Comparison of ENCODE assay signal across 12 cellular contexts in genomic region chr1:53511933-53512806, GRCh38. TPM values are rescaled to one million over a fixed set of nuclear protein-coding genes. Genes with fewer than 3 reads are reported as not detected.
DNase-seq lines count a peak whose midpoint lies in the region; ATAC-seq and TF ChIP-seq lines count a peak whose summit lies in the region.
"Had no signal": no experiment of that assay in that cellular context is flagged by ENCODE, and none has a peak within 500 bp of the region (broad histone marks: within the 10 kb centered on the region; RNA-seq: fewer than 3 reads in every experiment).

No MANE protein-coding gene starts in this region.

- H3K27me3 ChIP-seq in lower lobe of right lung (ENCODE audit: low read depth) (no peaks in the 10 kb centered on the region), suprapubic skin (no peaks in the 10 kb centered on the region)

- DNase-seq in AG09309 (ENCODE audit: low read depth) (peak; percentile 97), NCI-H1417 treated with DMSO at 0.1 percent for 48 hours (lab: John Stamatoyannopoulos, UW) (peak; percentile 63), astrocyte of the cerebellum (ENCODE audit: low read depth) (peak; percentile 87), lower lobe of right lung (no peak), suprapubic skin (ENCODE audit: low spot score in 2 of 2) (no peak)
- no peak for DNase-seq in stimulated activated naive CD8-positive, alpha-beta T cell treated with anti-CD3 and anti-CD28 coated beads, Interleukin-15, amount 100 ng/mL, for 72 hours
- DNase-seq: cerebellar nuclear complex; stimulated activated CD8-positive, alpha-beta memory T cell treated with anti-CD3 and anti-CD28 coated beads, Interleukin-4, amount 100 ng/mL, for 48 hours had no signal

- H3K4me1 ChIP-seq in lower lobe of right lung (no peaks in the 10 kb centered on the region), suprapubic skin (peaks cover 7% of the 10 kb centered on the region)

- no peaks in the 10 kb centered on the region for H3K9me3 Mint-ChIP-seq in stimulated activated naive CD8-positive, alpha-beta T cell treated with anti-CD3 and anti-CD28 coated beads, Interleukin-15, amount 100 ng/mL, for 72 hours
- H3K9me3 Mint-ChIP-seq: CD14-positive monocyte had no signal

- in situ Hi-C loops in astrocyte of the cerebellum (cut with HindIII; ENCODE audit: low sequenced_read_pairs) = no loop called here

- peak; percentile 31 to 72 for ATAC-seq in lower lobe of right lung
- ATAC-seq in stimulated activated naive CD8-positive, alpha-beta T cell treated with anti-CD3 and anti-CD28 coated beads, Interleukin-15, amount 100 ng/mL, for 72 hours = no peak
- ATAC-seq in GM21447 (IDR thresholded peaks at IDR 0.05; ENCODE audit: unreplicated experiment) = no peak
- ATAC-seq in GM21786 (IDR thresholded peaks at IDR 0.05; ENCODE audit: unreplicated experiment) = no peak

- H3K27ac ChIP-seq in lower lobe of right lung (no peak overlapping the region), suprapubic skin (no peak overlapping the region)

- H3K9me3 ChIP-seq in lower lobe of right lung (no peaks in the 10 kb centered on the region), suprapubic skin (no peaks in the 10 kb centered on the region)

- TF ChIP-seq CTCF in AG09309 (IDR thresholded peaks at IDR 0.05; ENCODE audit: control insufficient read depth, insufficient read depth, low read depth, low read length, missing control alignments) (no peak), astrocyte of the cerebellum (IDR thresholded peaks at IDR 0.05; ENCODE audit: low read depth, low read length, missing control alignments) (no peak), lower lobe of right lung (IDR thresholded peaks at IDR 0.05) (no peak), suprapubic skin (IDR thresholded peaks at IDR 0.05) (no peak)

- no peak for TF ChIP-seq EP300 in suprapubic skin (IDR thresholded peaks at IDR 0.05)

- H3K4me3 ChIP-seq in AG09309 (ENCODE audit: control insufficient read depth, low read depth, low read length) = no peak overlapping the region
- H3K4me3 ChIP-seq in astrocyte of the cerebellum (ENCODE audit: low read depth, low read length) = no peak overlapping the region
- no peak overlapping the region for H3K4me3 ChIP-seq in lower lobe of right lung
- H3K4me3 ChIP-seq in suprapubic skin = no peak overlapping the region

- no peak for TF ChIP-seq POLR2A in suprapubic skin (IDR thresholded peaks at IDR 0.05)

- H3K27me3 Mint-ChIP-seq in stimulated activated naive CD8-positive, alpha-beta T cell treated with anti-CD3 and anti-CD28 coated beads, Interleukin-15, amount 100 ng/mL, for 72 hours = no peaks in the 10 kb centered on the region

- H3K4me3 Mint-ChIP-seq in stimulated activated naive CD8-positive, alpha-beta T cell treated with anti-CD3 and anti-CD28 coated beads, Interleukin-15, amount 100 ng/mL, for 72 hours = no peak overlapping the region
- H3K4me3 Mint-ChIP-seq: CD14-positive monocyte had no signal

- 51% methylated on average over 18 of the region's 19 CpGs for WGBS in suprapubic skin

- H3K27ac Mint-ChIP-seq in stimulated activated naive CD8-positive, alpha-beta T cell treated with anti-CD3 and anti-CD28 coated beads, Interleukin-15, amount 100 ng/mL, for 72 hours = no peak overlapping the region
- H3K27ac Mint-ChIP-seq: CD14-positive monocyte, progenitor cell of endocrine pancreas had no signal

- no peaks in the 10 kb centered on the region for H3K4me1 Mint-ChIP-seq in stimulated activated naive CD8-positive, alpha-beta T cell treated with anti-CD3 and anti-CD28 coated beads, Interleukin-15, amount 100 ng/mL, for 72 hours

- H3K36me3 ChIP-seq in lower lobe of right lung = no peaks in the 10 kb centered on the region
- no peaks in the 10 kb centered on the region for H3K36me3 ChIP-seq in suprapubic skin

- intact Hi-C loops in lower lobe of right lung (cut with DNase I) = no loop called here

RNA-seq across cellular contexts. Expression of gene DMRTB1, which starts 53.0 kb away (rescaled TPM):
- total RNA-seq in lower lobe of right lung (not detected), suprapubic skin (not detected)
- total RNA-seq: progenitor cell of endocrine pancreas had no signal

Comparison
In these comparisons a context has a peak if more than half of its experiments do, and no peak if none do; other contexts are left out.
1. DNase-seq: peak in AG09309 (single experiment), NCI-H1417 treated with DMSO at 0.1 percent for 48 hours (single experiment) and astrocyte of the cerebellum (single experiment); none in lower lobe of right lung (single experiment), suprapubic skin (0 of 2) and stimulated activated naive CD8-positive, alpha-beta T cell treated with anti-CD3 and anti-CD28 coated beads, Interleukin-15, amount 100 ng/mL, for 72 hours (0 of 2).
2. ATAC-seq: peak in lower lobe of right lung (2 of 2); none in stimulated activated naive CD8-positive, alpha-beta T cell treated with anti-CD3 and anti-CD28 coated beads, Interleukin-15, amount 100 ng/mL, for 72 hours (single experiment), GM21447 (single experiment) and GM21786 (single experiment).